Comparison of ENCODE assay signal across 17 cellular contexts in the genomic region with DNA sequence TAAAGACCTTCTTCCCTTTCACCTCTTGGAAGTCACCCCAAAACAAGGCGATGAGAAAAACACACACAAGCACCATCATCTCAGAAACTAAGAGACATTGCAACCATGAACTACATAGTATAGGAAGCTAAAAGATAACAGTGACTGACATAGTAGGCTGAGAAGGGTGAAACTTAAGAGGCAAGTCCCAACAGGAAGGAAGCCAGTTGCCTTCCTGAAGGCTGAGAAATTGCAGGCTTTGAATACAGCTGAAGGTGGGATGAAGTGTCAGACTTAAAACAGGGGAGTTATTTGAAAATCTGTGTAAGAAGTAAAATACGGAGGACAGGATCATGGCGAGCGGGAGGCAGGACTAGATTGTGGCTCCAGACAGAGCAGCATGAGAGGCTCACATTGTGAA.
"Had no signal": no experiment of that assay in that cellular context is flagged by ENCODE, and none has a peak within 500 bp of the region (broad histone marks: within the 10 kb centered on the region; RNA-seq: fewer than 3 reads in every experiment).

No MANE protein-coding gene starts in this region.

- H3K4me1 ChIP-seq: testis, uterus had no signal

- H3K36me3 ChIP-seq: brain microvascular endothelial cell, uterus had no signal

- H3K4me3 Mint-ChIP-seq: activated T-helper 17 cell treated with anti-CD3 and anti-CD28 coated beads, Interleukin-2, amount 50 U/mL, for 72 hours; stimulated activated naive CD8-positive, alpha-beta T cell treated with anti-CD3 and anti-CD28 coated beads, Interleukin-15, amount 100 ng/mL, for 72 hours; T-cell had no signal

- H3K9me3 ChIP-seq: testis, uterus had no signal

- H3K4me1 Mint-ChIP-seq: activated T-helper 17 cell treated with anti-CD3 and anti-CD28 coated beads, Interleukin-2, amount 50 U/mL, for 72 hours; naive B cell; stimulated activated naive CD8-positive, alpha-beta T cell treated with anti-CD3 and anti-CD28 coated beads, Interleukin-15, amount 100 ng/mL, for 72 hours; T-cell had no signal

- H3K27me3 ChIP-seq: brain microvascular endothelial cell, testis, uterus had no signal

- DNase-seq: activated CD4-positive, alpha-beta T cell treated with anti-CD3 and anti-CD28 coated beads, Interleukin-2, amount 50 U/mL, for 1 hour; activated naive CD4-positive, alpha-beta T cell treated with anti-CD3 and anti-CD28 coated beads, Interleukin-2, amount 50 U/mL, for 16 hours; activated T-cell treated with anti-CD3 and anti-CD28 coated beads for 4 hours; amniotic stem cell; brain microvascular endothelial cell; hippocampal formation; kidney glomerular epithelial cell; midbrain; naive B cell; posterior cingulate gyrus; stimulated activated CD4-positive, alpha-beta T cell treated with anti-CD3 and anti-CD28 coated beads, Interleukin-4, amount 100 ng/mL, for 4 hours; stimulated activated naive CD8-positive, alpha-beta T cell treated with anti-CD3 and anti-CD28 coated beads, Interleukin-15, amount 100 ng/mL, for 72 hours; T-cell; T1000; testis; uterus had no signal

- H3K27ac ChIP-seq: brain microvascular endothelial cell, testis, uterus had no signal

- H3K27ac Mint-ChIP-seq: activated T-helper 17 cell treated with anti-CD3 and anti-CD28 coated beads, Interleukin-2, amount 50 U/mL, for 72 hours; naive B cell; T-cell had no signal

- H3K4me3 ChIP-seq: testis, uterus had no signal

- ATAC-seq: activated T-helper 17 cell treated with anti-CD3 and anti-CD28 coated beads, Interleukin-2, amount 50 U/mL, for 72 hours; stimulated activated naive CD8-positive, alpha-beta T cell treated with anti-CD3 and anti-CD28 coated beads, Interleukin-15, amount 100 ng/mL, for 72 hours; T-cell had no signal
